Comparison of ENCODE assay signal across 12 cellular contexts in the genomic region with DNA sequence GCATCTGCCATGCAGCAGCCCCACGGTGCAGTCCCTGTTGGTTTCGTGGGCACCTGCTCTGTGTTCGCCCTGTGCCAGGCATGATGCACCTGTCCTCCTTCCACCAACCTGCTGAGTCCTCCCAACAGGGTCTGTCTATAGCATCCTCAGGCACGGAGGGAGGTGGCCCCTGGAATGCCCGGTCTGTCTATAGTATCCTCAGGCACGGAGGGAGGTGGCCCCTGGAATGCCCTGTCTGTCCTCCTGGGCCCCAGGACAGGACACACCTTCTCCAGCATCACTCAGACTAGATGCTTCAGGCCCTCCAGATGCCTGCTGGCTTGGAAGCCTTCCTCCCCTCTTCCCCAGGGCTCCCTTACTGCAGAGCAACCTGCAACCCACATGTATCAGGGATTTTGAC. TPM values are rescaled to one million over a fixed set of nuclear protein-coding genes. Genes with fewer than 3 reads are reported as not detected.
DNase-seq lines count a peak whose midpoint lies in the region; ATAC-seq and TF ChIP-seq lines count a peak whose summit lies in the region.
"Had no signal": no experiment of that assay in that cellular context is flagged by ENCODE, and none has a peak within 500 bp of the region (broad histone marks: within the 10 kb centered on the region; RNA-seq: fewer than 3 reads in every experiment).

No MANE protein-coding gene starts in this region.

- no peaks in the 10 kb centered on the region for H3K9me3 ChIP-seq in CD8-positive, alpha-beta memory T cell (ENCODE audit: low read length)
- H3K9me3 ChIP-seq in SK-N-SH, result no peaks in the 10 kb centered on the region
- no peaks in the 10 kb centered on the region for H3K9me3 ChIP-seq in left ventricle myocardium inferior (replicated peaks)
- no peaks in the 10 kb centered on the region for H3K9me3 ChIP-seq in gastrocnemius medialis

- peak overlapping the region in 7 of 8 donors; percentile 23 to 81 (median 48) for H3K27ac Mint-ChIP-seq in CD8-positive, alpha-beta memory T cell

- H3K27me3 Mint-ChIP-seq in CD8-positive, alpha-beta memory T cell, result no peaks in the 10 kb centered on the region
- H3K27me3 Mint-ChIP-seq: natural killer cell treated with Interleukin-12 subunit alpha and Interleukin-12 subunit beta and Interleukin-15 and Interleukin-18, amount 100 ng/mL, for 72 hours had no signal

- no peak for TF ChIP-seq EP300 in SK-N-SH (IDR thresholded peaks at IDR 0.05; ENCODE audit: borderline replicate concordance in 1 of 2, low read depth in 1 of 2, low read length in 1 of 2)

- no peak for ATAC-seq in gastrocnemius medialis
- no peak for ATAC-seq in GM21529 (IDR thresholded peaks at IDR 0.05; ENCODE audit: unreplicated experiment)
- ATAC-seq in HG03460 (IDR thresholded peaks at IDR 0.05; ENCODE audit: unreplicated experiment), result no peak
- ATAC-seq: natural killer cell treated with Interleukin-12 subunit alpha and Interleukin-12 subunit beta and Interleukin-15 and Interleukin-18, amount 100 ng/mL, for 72 hours had no signal

- no peak for TF ChIP-seq CTCF in SK-N-SH (IDR thresholded peaks at IDR 0.05)
- no peak for TF ChIP-seq CTCF in left ventricle myocardium inferior (IDR thresholded peaks at IDR 0.05; ENCODE audit: borderline replicate concordance)
- TF ChIP-seq CTCF in gastrocnemius medialis (IDR thresholded peaks at IDR 0.05 in 4 of 5, conservative IDR thresholded peaks at IDR 0.05 in 1 of 5), result no peak

- no peak for DNase-seq in CD8-positive, alpha-beta memory T cell
- DNase-seq in SK-N-SH (no peak), left ventricle myocardium inferior (no peak), gastrocnemius medialis (no peak), NCI-H526 (lab: John Stamatoyannopoulos, UW) (no peak), D341Med (ENCODE audit: low spot score) (no peak)
- DNase-seq: activated CD4-positive, alpha-beta T cell treated with anti-CD3 and anti-CD28 coated beads, Interleukin-2, amount 50 U/mL, for 4 hours; foreskin melanocyte had no signal

- no peak overlapping the region for H3K4me3 ChIP-seq in CD8-positive, alpha-beta memory T cell (ENCODE audit: low read length)
- H3K4me3 ChIP-seq in SK-N-SH (ENCODE audit: low read depth in 2 of 2, low read length in 1 of 2) (no peak overlapping the region), left ventricle myocardium inferior (peak overlapping the region; percentile 29), gastrocnemius medialis (peak overlapping the region in 1 of 4 donors; percentile 6)

- H3K79me2 ChIP-seq in SK-N-SH (ENCODE audit: insufficient read depth), result peaks cover 56% of the 10 kb centered on the region

- H3K4me2 ChIP-seq in SK-N-SH, result peak overlapping the region; percentile 77; the same call in 1 of the 2 replicates

- POLR2A ChIA-PET in CD8-positive, alpha-beta memory T cell (lab: Charles Lee), result no interaction called here
- POLR2A ChIA-PET in SK-N-SH (lab: Yijun Ruan, JAX), result no interaction called here

- no peaks in the 10 kb centered on the region for H3K27me3 ChIP-seq in CD8-positive, alpha-beta memory T cell (ENCODE audit: insufficient read depth, low read length, poor library complexity, severe bottlenecking)
- H3K27me3 ChIP-seq in SK-N-SH (ENCODE audit: insufficient read depth), result no peaks in the 10 kb centered on the region
- H3K27me3 ChIP-seq in left ventricle myocardium inferior (ENCODE audit: low read depth), result no peaks in the 10 kb centered on the region
- H3K27me3 ChIP-seq in gastrocnemius medialis, result no peaks in the 10 kb centered on the region

- intact Hi-C loops in left ventricle myocardium inferior (cut with micrococcal nuclease) (no loop called here), gastrocnemius medialis (cut with DNase I; ENCODE audit: low total_unique reads) (no loop called here)

- H3K4me3 Mint-ChIP-seq in CD8-positive, alpha-beta memory T cell, result peak overlapping the region in 1 of 7 donors; percentile 63
- H3K4me3 Mint-ChIP-seq: natural killer cell treated with Interleukin-12 subunit alpha and Interleukin-12 subunit beta and Interleukin-15 and Interleukin-18, amount 100 ng/mL, for 72 hours had no signal

- no peaks in the 10 kb centered on the region for H3K9me3 Mint-ChIP-seq in CD8-positive, alpha-beta memory T cell
- H3K9me3 Mint-ChIP-seq: natural killer cell treated with Interleukin-12 subunit alpha and Interleukin-12 subunit beta and Interleukin-15 and Interleukin-18, amount 100 ng/mL, for 72 hours had no signal

- peaks cover 33% of the 10 kb centered on the region for H3K36me3 ChIP-seq in CD8-positive, alpha-beta memory T cell (ENCODE audit: insufficient read depth, low read length)
- H3K36me3 ChIP-seq in SK-N-SH (replicated peaks in 1 of 2; ENCODE audit: control insufficient read depth in 1 of 2, insufficient read depth in 2 of 2, low read length in 1 of 2) (peaks cover 13 to 33% of the 10 kb centered on the region in 2 experiments), left ventricle myocardium inferior (peaks cover 45% of the 10 kb centered on the region), gastrocnemius medialis (peaks cover 0 to 39% of the 10 kb centered on the region in 2 donors)

- no peak overlapping the region for H3K9ac ChIP-seq in SK-N-SH

- H3F3A ChIP-seq in SK-N-SH (replicated peaks; ENCODE audit: insufficient read depth), result peaks cover 7% of the 10 kb centered on the region

- peaks cover 9 to 74% (median 10%) of the 10 kb centered on the region in 3 donors for H3K36me3 Mint-ChIP-seq in CD8-positive, alpha-beta memory T cell

- CTCF ChIA-PET in CD8-positive, alpha-beta memory T cell (lab: Charles Lee), result no interaction called here
- CTCF ChIA-PET in SK-N-SH (lab: Yijun Ruan, JAX), result interaction anchor here (1.0 to 1.5 kb wide), 2 partner anchors 59 to 209 kb away, joined by 3 to 4 read pairs; a partner anchor contains a TSS

- TF ChIP-seq RAD21 in SK-N-SH (IDR thresholded peaks at IDR 0.05; ENCODE audit: low read length), result no peak

- WGBS in SK-N-SH (ENCODE audit: low lambda C conversion rate), result 89% methylated on average over 3 of the region's 6 CpGs

- no peaks in the 10 kb centered on the region for H4K20me1 ChIP-seq in SK-N-SH (ENCODE audit: insufficient read depth)

- H3K27ac ChIP-seq in CD8-positive, alpha-beta memory T cell (ENCODE audit: low read depth, low read length), result no peak overlapping the region
- H3K27ac ChIP-seq in SK-N-SH (ENCODE audit: low read depth in 2 of 2, low read length in 1 of 2) (peak overlapping the region in 1 of 2 experiments; percentile 70; a peak in 2 of 4 replicates), left ventricle myocardium inferior (replicated peaks) (peak overlapping the region; percentile 90), gastrocnemius medialis (peak overlapping the region; percentile 48 to 85 (median 82))

- H2AFZ ChIP-seq in SK-N-SH (ENCODE audit: low read depth), result no peak overlapping the region

- no peak for TF ChIP-seq POLR2A in gastrocnemius medialis (IDR thresholded peaks at IDR 0.05)

- H3K9me2 ChIP-seq in SK-N-SH, result no peaks in the 10 kb centered on the region

- peaks cover 54% of the 10 kb centered on the region for H3K4me1 ChIP-seq in CD8-positive, alpha-beta memory T cell (ENCODE audit: insufficient read depth, low read length)
- H3K4me1 ChIP-seq in SK-N-SH (ENCODE audit: control insufficient read depth in 1 of 2, insufficient read depth in 2 of 2, low read depth in 1 of 2, low read length in 1 of 2) (peaks cover 3 to 23% of the 10 kb centered on the region in 2 experiments; a peak in 3 of 4 replicates), left ventricle myocardium inferior (peaks cover 87% of the 10 kb centered on the region), gastrocnemius medialis (peaks cover 49 to 54% of the 10 kb centered on the region in 2 donors)

- in situ Hi-C loops in gastrocnemius medialis (cut with MboI; ENCODE audit: low sequenced_read_pairs in 4 of 4), result no loop called here

- peaks cover 35 to 66% (median 43%) of the 10 kb centered on the region in 3 donors for H3K4me1 Mint-ChIP-seq in CD8-positive, alpha-beta memory T cell

TF ChIP-seq in SK-N-SH, 30 proteins besides CTCF, POLR2A, EP300 and RAD21 (continues in another document):
- TF ChIP-seq FOXJ3 (CRISPR knock-in tag; IDR thresholded peaks at IDR 0.05) (no peak), YY1 (IDR thresholded peaks at IDR 0.05; ENCODE audit: low read depth) (no peak), RFX5 (IDR thresholded peaks at IDR 0.05; ENCODE audit: low read length) (no peak), FOSL2 (IDR thresholded peaks at IDR 0.05; ENCODE audit: borderline replicate concordance, low read depth) (no peak)

RNA-seq across cellular contexts. Expression of a gene that starts 9.9 kb away (rescaled TPM):
- total RNA-seq in CD8-positive, alpha-beta memory T cell, result under 1 TPM in 1 of 2 experiments, not detected in 1; 0.20 TPM
- polyA plus RNA-seq in CD8-positive, alpha-beta memory T cell, result 0.64 TPM
- 0.19 TPM in 1 of 2 replicates, not detected in the other for polyA plus RNA-seq in SK-N-SH (2012; rRNA removed)
- not detected in 2 replicates for polyA plus RNA-seq in SK-N-SH (2012; cell fraction: cytosol; rRNA removed)
- 0.26 and 0.49 TPM in 2 replicates for polyA plus RNA-seq in SK-N-SH (2012; cell fraction: nucleus; rRNA removed)
- total RNA-seq in left ventricle myocardium inferior, result 20.3 TPM
- total RNA-seq in gastrocnemius medialis, result 10 to 100 TPM in 3 of 4 donors, 1 to 10 TPM in 1; 9.5 to 39.3 (median 30.3) TPM
- total RNA-seq: Calu3 had no signal

RNA-seq across cellular contexts. Expression of a gene that starts 29.0 kb away (rescaled TPM):
- total RNA-seq in CD8-positive, alpha-beta memory T cell, result 10 to 100 TPM; 27.3 to 27.6 TPM
- polyA plus RNA-seq in CD8-positive, alpha-beta memory T cell, result 42.7 TPM
- 28.6 and 30.4 TPM in 2 replicates for polyA plus RNA-seq in SK-N-SH (2012; rRNA removed)
- 17.5 and 25.6 TPM in 2 replicates for polyA plus RNA-seq in SK-N-SH (2012; cell fraction: cytosol; rRNA removed)
- polyA plus RNA-seq in SK-N-SH (2012; cell fraction: nucleus; rRNA removed), result 20.1 and 21.2 TPM in 2 replicates
- total RNA-seq in left ventricle myocardium inferior, result 19.8 TPM
- 10 to 100 TPM; 24.4 to 28.4 (median 27.0) TPM for total RNA-seq in gastrocnemius medialis

RNA-seq across cellular contexts. Expression of a gene that starts 29.2 kb away (rescaled TPM):
- total RNA-seq in CD8-positive, alpha-beta memory T cell, result 10 to 100 TPM in 1 of 2 experiments, 1 to 10 TPM in 1; 8.9 to 10.4 TPM
- polyA plus RNA-seq in CD8-positive, alpha-beta memory T cell, result 8.8 TPM
- 9.4 and 13.3 TPM in 2 replicates for polyA plus RNA-seq in SK-N-SH (2012; rRNA removed)
- 5.8 and 7.4 TPM in 2 replicates for polyA plus RNA-seq in SK-N-SH (2012; cell fraction: cytosol; rRNA removed)
- polyA plus RNA-seq in SK-N-SH (2012; cell fraction: nucleus; rRNA removed), result 44.4 and 51.5 TPM in 2 replicates
- total RNA-seq in left ventricle myocardium inferior, result 12.1 TPM
- 1 to 10 TPM; 4.7 to 7.4 (median 5.8) TPM for total RNA-seq in gastrocnemius medialis

RNA-seq across cellular contexts. Expression of a gene that starts 36.5 kb away (rescaled TPM):
- 10 to 100 TPM; 15.3 to 17.1 TPM for total RNA-seq in CD8-positive, alpha-beta memory T cell
- polyA plus RNA-seq in CD8-positive, alpha-beta memory T cell, result 6.8 TPM
- polyA plus RNA-seq in SK-N-SH (2012; rRNA removed), result 23.1 and 31.7 TPM in 2 replicates
- 15.8 and 23.1 TPM in 2 replicates for polyA plus RNA-seq in SK-N-SH (2012; cell fraction: cytosol; rRNA removed)
- polyA plus RNA-seq in SK-N-SH (2012; cell fraction: nucleus; rRNA removed), result 12.1 and 15.0 TPM in 2 replicates
- total RNA-seq in left ventricle myocardium inferior (8.4 TPM), gastrocnemius medialis (10 to 100 TPM in 1 of 4 donors, 1 to 10 TPM in 3; 6.5 to 11.8 (median 6.6) TPM)

RNA-seq across cellular contexts. Expression of a gene that starts 36.6 kb away (rescaled TPM):
- total RNA-seq in CD8-positive, alpha-beta memory T cell, result 100 to 1,000 TPM; 144 to 150 TPM
- 41.3 TPM for polyA plus RNA-seq in CD8-positive, alpha-beta memory T cell
- polyA plus RNA-seq in SK-N-SH (2012; rRNA removed), result 41.5 and 49.5 TPM in 2 replicates
- 19.7 and 29.6 TPM in 2 replicates for polyA plus RNA-seq in SK-N-SH (2012; cell fraction: cytosol; rRNA removed)
- 74.3 and 77.1 TPM in 2 replicates for polyA plus RNA-seq in SK-N-SH (2012; cell fraction: nucleus; rRNA removed)
- 15.9 TPM for total RNA-seq in left ventricle myocardium inferior
- 10 to 100 TPM; 24.7 to 59.7 (median 30.3) TPM for total RNA-seq in gastrocnemius medialis

Comparison
In these comparisons a context has a peak if more than half of its experiments do, and no peak if none do; other contexts are left out.
1. RNA of a gene that starts 9.9 kb away (total RNA-seq): 9.5 to 39.3 TPM in gastrocnemius medialis and 20.3 TPM in left ventricle myocardium inferior (single experiment); 0.20 TPM in CD8-positive, alpha-beta memory T cell; every median in the first group is over 4 times any median in the second.